In genomic region chr2:236176417-236176816, GRCh38 we compare ENCODE assay signal across 10 cellular contexts. TPM values are rescaled to one million over a fixed set of nuclear protein-coding genes. Genes with fewer than 3 reads are reported as not detected.
DNase-seq lines count a peak whose midpoint lies in the region; ATAC-seq and TF ChIP-seq lines count a peak whose summit lies in the region.
"Had no signal": no experiment of that assay in that cellular context is flagged by ENCODE, and none has a peak within 500 bp of the region (broad histone marks: within the 10 kb centered on the region; RNA-seq: fewer than 3 reads in every experiment).

No MANE protein-coding gene starts in this region.

- H3K27ac Mint-ChIP-seq in neural crest cell (ENCODE audit: unreplicated experiment), result no peak overlapping the region
- H3K27ac Mint-ChIP-seq: naive B cell; stimulated activated naive B cell treated with anti-CD40 and anti-IgM and Interleukin-4, amounts not matched to agents 10 μg/mL and 1 μg/mL and 100 μg/mL, for 72 hours had no signal

- H3K4me1 Mint-ChIP-seq in neural crest cell, result peaks cover 58% of the 10 kb centered on the region

- DNase-seq in DMS 273 (lab: John Stamatoyannopoulos, UW; ENCODE audit: unreplicated experiment), result peak; percentile 49
- DNase-seq in DMS 273 treated with DMSO at 0.1 percent for 48 hours (lab: John Stamatoyannopoulos, UW), result no peak
- peak; percentile 55 for DNase-seq in cerebellar cortex (ENCODE audit: low spot score)
- no peak for DNase-seq in neural crest cell (ENCODE audit: low read depth, low spot score)
- DNase-seq in NCI-H146 treated with DMSO at 0.1 percent for 48 hours (lab: John Stamatoyannopoulos, UW; ENCODE audit: unreplicated experiment), result no peak
- DNase-seq: naive B cell; stimulated activated naive B cell treated with anti-CD40 and anti-IgM and Interleukin-4, amounts not matched to agents 10 μg/mL and 1 μg/mL and 100 μg/mL, for 72 hours had no signal

- no peak for ATAC-seq in HG02938 (IDR thresholded peaks at IDR 0.05; ENCODE audit: unreplicated experiment)
- ATAC-seq in HG03571 (IDR thresholded peaks at IDR 0.05; ENCODE audit: unreplicated experiment), result no peak

- H3K9me3 Mint-ChIP-seq in neural crest cell, result no peaks in the 10 kb centered on the region

- H3K4me3 Mint-ChIP-seq in neural crest cell, result peak overlapping the region; percentile 63
- H3K4me3 Mint-ChIP-seq: stimulated activated naive B cell treated with anti-CD40 and anti-IgM and Interleukin-4, amounts not matched to agents 10 μg/mL and 1 μg/mL and 100 μg/mL, for 72 hours had no signal

- TF ChIP-seq CTCF in LNCAP (IDR thresholded peaks at IDR 0.05), result peak; percentile 56
- peak; percentile 71 for TF ChIP-seq CTCF in neural crest cell (conservative IDR thresholded peaks at IDR 0.05)

- no peaks in the 10 kb centered on the region for H3K36me3 Mint-ChIP-seq in neural crest cell (ENCODE audit: low read depth)
- H3K36me3 Mint-ChIP-seq: naive B cell had no signal

- H3K27me3 Mint-ChIP-seq in neural crest cell (ENCODE audit: low read depth), result peaks cover 82% of the 10 kb centered on the region

RNA-seq across cellular contexts. Expression of gene GBX2, which starts 8.2 kb away (rescaled TPM):
- 21.3 and 21.9 TPM in 2 replicates for total RNA-seq in neural crest cell

Comparison
In these comparisons a context has a peak if more than half of its experiments do, and no peak if none do; other contexts are left out.
1. DNase-seq: peak in DMS 273 (single experiment) and cerebellar cortex (single experiment); none in DMS 273 treated with DMSO at 0.1 percent for 48 hours (single experiment), neural crest cell (single experiment) and NCI-H146 treated with DMSO at 0.1 percent for 48 hours (single experiment).